ENCODE assay signal across 1 cellular context in the genomic region with DNA sequence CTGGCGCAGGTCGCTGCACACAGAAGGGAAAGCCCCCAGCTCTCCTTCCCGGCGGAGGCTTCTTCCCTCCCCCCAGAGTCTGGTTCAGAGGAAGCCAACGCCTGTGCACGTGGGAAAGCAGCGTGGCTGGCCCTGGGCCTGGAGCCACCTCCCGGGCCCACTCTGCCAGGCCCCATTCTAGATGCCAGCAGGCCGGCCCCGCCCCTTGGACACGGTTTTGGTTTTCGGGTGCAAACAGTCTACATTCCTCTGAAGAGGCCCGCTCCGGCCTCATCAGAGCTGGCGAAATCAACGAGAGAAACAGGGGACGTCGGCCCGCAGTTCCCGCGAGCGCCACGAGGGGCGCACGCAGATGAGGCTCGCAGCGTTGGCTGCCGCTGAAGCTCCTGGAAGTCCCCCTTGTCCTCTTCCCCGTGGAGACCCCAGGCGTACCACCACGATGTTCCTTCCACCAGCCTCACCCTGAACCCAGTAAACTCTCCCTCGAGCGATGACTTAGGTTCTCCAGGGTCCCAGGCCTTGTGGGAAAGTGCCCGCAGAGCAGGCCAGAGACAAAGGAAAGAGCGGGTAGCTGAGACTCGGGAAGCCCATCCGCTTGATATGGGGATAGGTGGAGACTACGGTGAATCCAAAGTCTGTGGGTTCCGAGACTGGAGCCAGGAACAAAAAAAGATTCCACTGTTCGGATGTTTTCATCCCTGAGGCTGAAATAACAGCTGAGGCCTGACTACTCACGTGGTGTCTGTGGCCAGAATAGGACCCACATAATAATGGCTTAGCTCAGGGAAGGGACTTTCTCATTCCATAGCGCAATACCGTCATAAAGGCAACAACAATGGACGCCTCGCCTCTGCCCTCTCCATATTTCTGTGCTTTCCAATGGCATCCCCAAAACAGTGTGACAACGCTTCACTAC.
TF ChIP-seq lines count a peak whose summit lies in the region.

No MANE protein-coding gene starts in this region.

TF ChIP-seq in HCT116, 20 proteins besides CTCF, POLR2A, EP300 and RAD21 (continued from another document):
- peak; percentile 54; the same call in 1 of the 2 replicates for TF ChIP-seq CBX3 (IDR thresholded peaks at IDR 0.05; ENCODE audit: low read depth)
